Comparison of ENCODE assay signal across 8 cellular contexts in the genomic region with DNA sequence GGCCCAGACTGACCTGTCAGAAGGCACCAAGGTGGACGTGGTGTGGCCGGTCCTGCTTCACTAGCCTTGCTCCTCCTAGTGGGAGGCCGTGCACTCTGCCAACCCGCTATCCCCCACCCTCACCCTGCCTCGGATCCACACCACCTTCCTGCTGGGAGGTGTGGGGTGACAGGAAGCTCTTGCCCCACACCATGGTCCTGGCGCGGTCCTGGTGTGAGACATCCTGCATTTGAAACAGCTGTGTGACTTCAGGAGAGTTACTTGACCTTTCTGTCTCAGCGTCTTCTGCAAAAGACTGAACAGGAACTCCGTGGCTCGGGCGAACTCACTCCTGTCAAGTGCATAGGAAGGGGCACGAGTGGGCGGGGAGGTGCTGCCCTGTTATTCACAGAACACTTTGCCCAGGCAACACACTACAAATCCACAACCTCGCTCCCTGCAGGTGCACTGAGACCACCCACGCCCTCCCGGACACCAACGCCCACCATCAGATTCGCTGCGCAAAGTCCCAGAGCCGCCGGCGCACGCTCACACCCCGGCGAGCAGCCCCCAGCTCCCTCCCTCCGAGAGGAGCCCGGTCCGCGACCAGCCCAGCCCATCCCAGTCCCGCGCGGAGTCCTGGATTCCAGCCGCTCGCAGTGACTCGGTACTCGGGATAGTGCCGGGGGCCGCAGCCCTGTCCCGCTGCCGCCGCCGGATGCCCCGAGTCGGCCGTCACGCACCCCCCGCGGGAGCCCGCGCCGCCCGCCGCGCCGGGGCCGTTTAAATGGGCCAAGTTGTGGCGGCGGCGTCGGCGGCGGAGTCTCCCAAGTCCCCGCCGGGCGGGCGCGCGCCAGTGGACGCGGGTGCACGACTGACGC. TPM values are rescaled to one million over a fixed set of nuclear protein-coding genes. Genes with fewer than 3 reads are reported as not detected.
DNase-seq lines count a peak whose midpoint lies in the region; ATAC-seq and TF ChIP-seq lines count a peak whose summit lies in the region.

Gene SAMD11 (plus strand): TSS at position 793 of the 860 bp plus-strand sequence. CDS start 509 bp downstream, outside the sequence.

- no peaks in the 10 kb centered on the region for H3K9me3 ChIP-seq in lung (ENCODE audit: control insufficient read depth in 2 of 2, insufficient read depth in 1 of 2, low read length in 1 of 2)

- POLR2A ChIA-PET in activated CD4-positive, alpha-beta memory T cell treated with anti-CD3 and anti-CD28 coated beads for 36 hours (lab: Charles Lee): no interaction called here

- peak; percentile 46 for ATAC-seq in lung (ENCODE audit: insufficient read depth, low FRiP score)

- no peak within 1 kb of the TSS for H3K4me3 ChIP-seq in lung

- DNase-seq in GM04504 (ENCODE audit: low read depth): peak; percentile 67
- DNase-seq in NCI-H2196 (lab: John Stamatoyannopoulos, UW; ENCODE audit: unreplicated experiment): peak; percentile 86
- DNase-seq in activated CD4-positive, alpha-beta memory T cell treated with anti-CD3 and anti-CD28 coated beads for 36 hours: peak; percentile 55
- peak; percentile 23 for DNase-seq in effector CD8-positive, alpha-beta T cell (lab: John Stamatoyannopoulos, UW)
- DNase-seq in lung (ENCODE audit: low spot score): peak; percentile 75
- peak in 2 of 3 experiments; percentile 35 to 37 for DNase-seq in stimulated activated CD4-positive, alpha-beta T cell treated with anti-CD3 and anti-CD28 coated beads, TNF-alpha, amount 100 ng/mL, for 4 hours (ENCODE audit: low read depth in 3 of 3)
- no peak for DNase-seq in kidney glomerular epithelial cell (lab: John Stamatoyannopoulos, UW)
- DNase-seq in GM13976 (ENCODE audit: low spot score): no peak

- H3K27me3 ChIP-seq in lung (ENCODE audit: control insufficient read depth, insufficient read depth): peaks cover 7% of the 10 kb centered on the region

- H3K9me3 Mint-ChIP-seq in activated CD4-positive, alpha-beta memory T cell treated with anti-CD3 and anti-CD28 coated beads for 36 hours: no peaks in the 10 kb centered on the region

- peak within 1 kb of the TSS; percentile 49 for H3K27ac Mint-ChIP-seq in activated CD4-positive, alpha-beta memory T cell treated with anti-CD3 and anti-CD28 coated beads for 36 hours

- in situ Hi-C loops in GM13976 (cut with MboI; ENCODE audit: low sequenced_read_pairs, unreplicated experiment): no loop called here

- CTCF ChIA-PET in activated CD4-positive, alpha-beta memory T cell treated with anti-CD3 and anti-CD28 coated beads for 36 hours (lab: Charles Lee): interaction anchor here (0.8 kb wide), 1 partner anchor 18 kb away, joined by 3 read pairs; no protein-coding TSS in a partner anchor

- intact Hi-C loops in activated CD4-positive, alpha-beta memory T cell treated with anti-CD3 and anti-CD28 coated beads for 36 hours (cut with micrococcal nuclease): no loop called here

- WGBS in lung, 2 donors: 3% methylated on average over 60 to 72 of the region's 72 CpGs

- peaks cover 51% of the 10 kb centered on the region for H3K27me3 Mint-ChIP-seq in activated CD4-positive, alpha-beta memory T cell treated with anti-CD3 and anti-CD28 coated beads for 36 hours

- TF ChIP-seq CTCF in lung (IDR thresholded peaks at IDR 0.05; ENCODE audit: control extremely low read depth, extremely low read depth) (no peak), GM13976 (IDR thresholded peaks at IDR 0.05; ENCODE audit: borderline replicate concordance, control extremely low read depth, extremely low read depth, insufficient read depth, missing control alignments) (no peak)

- H3K27ac ChIP-seq in lung (ENCODE audit: low read depth in 1 of 2, low read length in 1 of 2): no peak within 1 kb of the TSS

- peak within 1 kb of the TSS; percentile 64 for H3K4me3 Mint-ChIP-seq in activated CD4-positive, alpha-beta memory T cell treated with anti-CD3 and anti-CD28 coated beads for 36 hours

- peaks cover 2 to 26% of the 10 kb centered on the region in 2 donors for H3K4me1 ChIP-seq in lung (ENCODE audit: control insufficient read depth in 2 of 2, insufficient read depth in 2 of 2, low read length in 2 of 2)

- H3K36me3 ChIP-seq in lung (ENCODE audit: control insufficient read depth in 2 of 2, insufficient read depth in 2 of 2, low read length in 2 of 2): no peaks in the 10 kb centered on the region

- H3K36me3 Mint-ChIP-seq in activated CD4-positive, alpha-beta memory T cell treated with anti-CD3 and anti-CD28 coated beads for 36 hours: no peaks in the 10 kb centered on the region

- H3K4me1 Mint-ChIP-seq in activated CD4-positive, alpha-beta memory T cell treated with anti-CD3 and anti-CD28 coated beads for 36 hours (ENCODE audit: low read depth): peaks cover 15% of the 10 kb centered on the region

RNA-seq across cellular contexts. Expression of gene SAMD11, which starts in this region (rescaled TPM):
- not detected for total RNA-seq in activated CD4-positive, alpha-beta memory T cell treated with anti-CD3 and anti-CD28 coated beads for 36 hours
- total RNA-seq in lung: 10 to 100 TPM in 1 of 2 donors, 1 to 10 TPM in 1; 7.8 to 26.3 TPM
- 1 to 10 TPM; 3.7 to 3.8 TPM for polyA plus RNA-seq in lung

Comparison
In these comparisons a context has a peak if more than half of its experiments do, and no peak if none do; other contexts are left out.
1. RNA of gene SAMD11 (total RNA-seq): 7.8 to 26.3 TPM in lung; not detected in activated CD4-positive, alpha-beta memory T cell treated with anti-CD3 and anti-CD28 coated beads for 36 hours; every median in the first group is over 4 times any median in the second.
2. Peak in DNase-seq in activated CD4-positive, alpha-beta memory T cell treated with anti-CD3 and anti-CD28 coated beads for 36 hours; RNA of the gene not detected or under 1 TPM.
3. DNase-seq: peak in GM04504 (single experiment), NCI-H2196 (single experiment), effector CD8-positive, alpha-beta T cell (single experiment), lung (single experiment) and stimulated activated CD4-positive, alpha-beta T cell treated with anti-CD3 and anti-CD28 coated beads, TNF-alpha, amount 100 ng/mL, for 4 hours (2 of 3); none in kidney glomerular epithelial cell (single experiment) and GM13976 (single experiment).